Comparison of ENCODE assay signal across 13 cellular contexts in the genomic region with DNA sequence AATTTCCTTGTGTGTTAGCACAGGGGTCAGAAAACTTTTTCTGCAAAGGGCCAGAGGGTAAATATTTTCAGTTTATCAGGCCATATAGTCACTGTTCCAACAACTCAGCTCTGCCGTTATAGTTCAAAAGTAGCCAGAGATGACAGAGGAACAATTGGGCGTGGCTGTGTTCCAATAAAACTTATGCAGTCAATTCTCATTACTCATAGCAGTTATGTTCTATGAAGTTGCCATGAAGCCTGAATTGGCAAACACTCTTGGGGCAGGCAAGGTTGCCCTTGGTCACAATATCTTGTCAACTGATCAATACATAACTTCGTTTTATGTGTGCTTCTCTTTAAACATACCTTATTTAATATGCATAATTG.
"Had no signal": no experiment of that assay in that cellular context is flagged by ENCODE, and none has a peak within 500 bp of the region (broad histone marks: within the 10 kb centered on the region; RNA-seq: fewer than 3 reads in every experiment).

No MANE protein-coding gene starts in this region.

- H3K4me1 ChIP-seq: gastroesophageal sphincter, suprapubic skin, thyroid gland had no signal

- H3K36me3 ChIP-seq: gastroesophageal sphincter, suprapubic skin, thyroid gland had no signal

- ATAC-seq: gastroesophageal sphincter; naive thymus-derived CD8-positive, alpha-beta T cell; sciatic nerve; stimulated activated naive CD8-positive, alpha-beta T cell treated with anti-CD3 and anti-CD28 coated beads, Interleukin-15, Interleukin-2, amounts not matched to agents 100 U/mL and 50 U/mL, for 24 hours had no signal

- H3K27ac ChIP-seq: coronary artery, gastroesophageal sphincter, hepatocyte, skin epidermis, suprapubic skin, thyroid gland had no signal

- H3K4me3 ChIP-seq: coronary artery, gastroesophageal sphincter, hepatocyte, skin epidermis, suprapubic skin, thyroid gland had no signal

- H3K9me3 ChIP-seq: gastroesophageal sphincter, suprapubic skin, thyroid gland had no signal

- DNase-seq: effector CD4-positive, alpha-beta T cell; endodermal cell; naive thymus-derived CD8-positive, alpha-beta T cell; posterior cingulate gyrus; stimulated activated naive CD8-positive, alpha-beta T cell treated with anti-CD3 and anti-CD28 coated beads, Interleukin-15, Interleukin-2, amounts not matched to agents 100 U/mL and 50 U/mL, for 24 hours; thyroid gland had no signal

- FAIRE-seq: endothelial cell of umbilical vein had no signal
